In the genomic region with DNA sequence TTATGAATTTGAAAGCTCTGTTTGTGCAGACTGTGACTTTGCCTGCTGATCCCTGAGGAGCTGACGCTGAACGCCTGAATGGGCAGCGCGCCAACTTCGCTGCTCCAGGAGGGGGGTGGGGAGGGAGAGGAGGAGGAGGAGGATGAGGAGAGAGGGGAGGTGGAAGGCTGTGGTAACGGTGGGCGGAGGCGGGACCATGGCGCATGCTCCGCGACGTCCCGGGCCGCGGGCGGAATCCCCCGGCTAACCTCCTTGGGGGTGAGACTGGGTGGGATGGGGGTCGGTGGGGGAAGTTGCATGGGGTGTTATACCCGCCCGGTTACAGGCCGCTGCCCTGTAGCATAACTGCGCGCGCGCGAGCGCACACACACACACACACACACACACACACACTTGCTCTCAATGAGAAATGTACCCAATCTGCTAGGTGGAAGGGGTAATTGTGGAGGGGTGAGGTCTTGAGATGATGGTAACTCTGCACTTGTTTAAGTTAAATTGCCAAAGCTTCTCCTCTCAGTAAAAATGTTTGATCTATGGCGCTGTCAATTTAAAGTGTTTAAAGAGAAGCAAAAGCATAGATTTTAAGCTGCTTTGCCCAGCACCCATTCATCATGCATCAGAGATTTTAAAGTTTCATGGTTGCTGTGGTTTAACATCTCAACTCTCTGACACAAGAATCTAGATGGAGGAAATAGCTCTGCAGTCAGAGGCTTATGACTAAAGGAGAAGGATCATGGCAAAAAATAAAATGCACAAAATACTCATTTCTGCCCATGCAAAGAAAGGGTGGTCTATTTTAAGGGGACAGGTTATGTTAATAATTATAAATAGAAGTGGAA, we compare ENCODE assay signal across 1 cellular context.
TF ChIP-seq lines count a peak whose summit lies in the region.

No MANE protein-coding gene starts in this region.

TF ChIP-seq in HEK293, 187 proteins besides CTCF, POLR2A, EP300 and RAD21 (continued from another document):
- TF ChIP-seq, protein P1, sequence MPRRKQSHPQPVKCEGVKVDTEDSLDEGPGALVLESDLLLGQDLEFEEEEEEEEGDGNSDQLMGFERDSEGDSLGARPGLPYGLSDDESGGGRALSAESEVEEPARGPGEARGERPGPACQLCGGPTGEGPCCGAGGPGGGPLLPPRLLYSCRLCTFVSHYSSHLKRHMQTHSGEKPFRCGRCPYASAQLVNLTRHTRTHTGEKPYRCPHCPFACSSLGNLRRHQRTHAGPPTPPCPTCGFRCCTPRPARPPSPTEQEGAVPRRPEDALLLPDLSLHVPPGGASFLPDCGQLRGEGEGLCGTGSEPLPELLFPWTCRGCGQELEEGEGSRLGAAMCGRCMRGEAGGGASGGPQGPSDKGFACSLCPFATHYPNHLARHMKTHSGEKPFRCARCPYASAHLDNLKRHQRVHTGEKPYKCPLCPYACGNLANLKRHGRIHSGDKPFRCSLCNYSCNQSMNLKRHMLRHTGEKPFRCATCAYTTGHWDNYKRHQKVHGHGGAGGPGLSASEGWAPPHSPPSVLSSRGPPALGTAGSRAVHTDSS (tag by site-specific recombination; IDR thresholded peaks at IDR 0.05), result peak; percentile 98
- TF ChIP-seq, protein P2, sequence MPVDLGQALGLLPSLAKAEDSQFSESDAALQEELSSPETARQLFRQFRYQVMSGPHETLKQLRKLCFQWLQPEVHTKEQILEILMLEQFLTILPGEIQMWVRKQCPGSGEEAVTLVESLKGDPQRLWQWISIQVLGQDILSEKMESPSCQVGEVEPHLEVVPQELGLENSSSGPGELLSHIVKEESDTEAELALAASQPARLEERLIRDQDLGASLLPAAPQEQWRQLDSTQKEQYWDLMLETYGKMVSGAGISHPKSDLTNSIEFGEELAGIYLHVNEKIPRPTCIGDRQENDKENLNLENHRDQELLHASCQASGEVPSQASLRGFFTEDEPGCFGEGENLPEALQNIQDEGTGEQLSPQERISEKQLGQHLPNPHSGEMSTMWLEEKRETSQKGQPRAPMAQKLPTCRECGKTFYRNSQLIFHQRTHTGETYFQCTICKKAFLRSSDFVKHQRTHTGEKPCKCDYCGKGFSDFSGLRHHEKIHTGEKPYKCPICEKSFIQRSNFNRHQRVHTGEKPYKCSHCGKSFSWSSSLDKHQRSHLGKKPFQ (tag by site-specific recombination; IDR thresholded peaks at IDR 0.05), result no peak
- TF ChIP-seq ZNF48 (tag by site-specific recombination; IDR thresholded peaks at IDR 0.05), result no peak
- no peak for TF ChIP-seq ZNF184 (tag by site-specific recombination; IDR thresholded peaks at IDR 0.05)
- TF ChIP-seq, protein P3, sequence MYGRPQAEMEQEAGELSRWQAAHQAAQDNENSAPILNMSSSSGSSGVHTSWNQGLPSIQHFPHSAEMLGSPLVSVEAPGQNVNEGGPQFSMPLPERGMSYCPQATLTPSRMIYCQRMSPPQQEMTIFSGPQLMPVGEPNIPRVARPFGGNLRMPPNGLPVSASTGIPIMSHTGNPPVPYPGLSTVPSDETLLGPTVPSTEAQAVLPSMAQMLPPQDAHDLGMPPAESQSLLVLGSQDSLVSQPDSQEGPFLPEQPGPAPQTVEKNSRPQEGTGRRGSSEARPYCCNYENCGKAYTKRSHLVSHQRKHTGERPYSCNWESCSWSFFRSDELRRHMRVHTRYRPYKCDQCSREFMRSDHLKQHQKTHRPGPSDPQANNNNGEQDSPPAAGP (tag by site-specific recombination; IDR thresholded peaks at IDR 0.05), result peak; percentile 64; the same call in 1 of the 2 replicates
- TF ChIP-seq ZNF214 (tag by site-specific recombination; IDR thresholded peaks at IDR 0.05; ENCODE audit: borderline replicate concordance), result no peak
- TF ChIP-seq KLF9 (tag by site-specific recombination; IDR thresholded peaks at IDR 0.05; ENCODE audit: low read depth), result peak; percentile 63
- TF ChIP-seq, protein P4, sequence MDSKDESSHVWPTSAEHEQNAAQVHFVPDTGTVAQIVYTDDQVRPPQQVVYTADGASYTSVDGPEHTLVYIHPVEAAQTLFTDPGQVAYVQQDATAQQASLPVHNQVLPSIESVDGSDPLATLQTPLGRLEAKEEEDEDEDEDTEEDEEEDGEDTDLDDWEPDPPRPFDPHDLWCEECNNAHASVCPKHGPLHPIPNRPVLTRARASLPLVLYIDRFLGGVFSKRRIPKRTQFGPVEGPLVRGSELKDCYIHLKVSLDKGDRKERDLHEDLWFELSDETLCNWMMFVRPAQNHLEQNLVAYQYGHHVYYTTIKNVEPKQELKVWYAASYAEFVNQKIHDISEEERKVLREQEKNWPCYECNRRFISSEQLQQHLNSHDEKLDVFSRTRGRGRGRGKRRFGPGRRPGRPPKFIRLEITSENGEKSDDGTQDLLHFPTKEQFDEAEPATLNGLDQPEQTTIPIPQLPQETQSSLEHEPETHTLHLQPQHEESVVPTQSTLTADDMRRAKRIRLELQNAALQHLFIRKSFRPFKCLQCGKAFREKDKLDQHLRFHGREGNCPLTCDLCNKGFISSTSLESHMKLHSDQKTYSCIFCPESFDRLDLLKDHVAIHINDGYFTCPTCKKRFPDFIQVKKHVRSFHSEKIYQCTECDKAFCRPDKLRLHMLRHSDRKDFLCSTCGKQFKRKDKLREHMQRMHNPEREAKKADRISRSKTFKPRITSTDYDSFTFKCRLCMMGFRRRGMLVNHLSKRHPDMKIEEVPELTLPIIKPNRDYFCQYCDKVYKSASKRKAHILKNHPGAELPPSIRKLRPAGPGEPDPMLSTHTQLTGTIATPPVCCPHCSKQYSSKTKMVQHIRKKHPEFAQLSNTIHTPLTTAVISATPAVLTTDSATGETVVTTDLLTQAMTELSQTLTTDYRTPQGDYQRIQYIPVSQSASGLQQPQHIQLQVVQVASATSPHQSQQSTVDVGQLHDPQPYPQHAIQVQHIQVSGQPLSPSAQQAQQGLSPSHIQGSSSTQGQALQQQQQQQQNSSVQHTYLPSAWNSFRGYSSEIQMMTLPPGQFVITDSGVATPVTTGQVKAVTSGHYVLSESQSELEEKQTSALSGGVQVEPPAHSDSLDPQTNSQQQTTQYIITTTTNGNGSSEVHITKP (tag by site-specific recombination; IDR thresholded peaks at IDR 0.05), result peak; percentile 37
- TF ChIP-seq ZNF549 (tag by site-specific recombination; IDR thresholded peaks at IDR 0.05), result no peak
- peak; percentile 57; the same call in 1 of the 2 replicates for TF ChIP-seq ZNF2 (tag by site-specific recombination; IDR thresholded peaks at IDR 0.05)
- TF ChIP-seq ZNF239 (tag by site-specific recombination; IDR thresholded peaks at IDR 0.05), result peak; percentile 41; the same call in 1 of the 2 replicates
- TF ChIP-seq ZNF211 (tag by site-specific recombination; IDR thresholded peaks at IDR 0.05; ENCODE audit: low read depth), result no peak
- TF ChIP-seq IKZF3 (tag by site-specific recombination; IDR thresholded peaks at IDR 0.05), result peak; percentile 85
- peak; percentile 64; the same call in 1 of the 2 replicates for TF ChIP-seq ZNF600 (tag by site-specific recombination; IDR thresholded peaks at IDR 0.05)
- peak; percentile 59 for TF ChIP-seq FEZF1 (tag by site-specific recombination; IDR thresholded peaks at IDR 0.05)
- no peak for TF ChIP-seq ZFP3 (tag by site-specific recombination; IDR thresholded peaks at IDR 0.05; ENCODE audit: low read depth)
- TF ChIP-seq, protein P5, sequence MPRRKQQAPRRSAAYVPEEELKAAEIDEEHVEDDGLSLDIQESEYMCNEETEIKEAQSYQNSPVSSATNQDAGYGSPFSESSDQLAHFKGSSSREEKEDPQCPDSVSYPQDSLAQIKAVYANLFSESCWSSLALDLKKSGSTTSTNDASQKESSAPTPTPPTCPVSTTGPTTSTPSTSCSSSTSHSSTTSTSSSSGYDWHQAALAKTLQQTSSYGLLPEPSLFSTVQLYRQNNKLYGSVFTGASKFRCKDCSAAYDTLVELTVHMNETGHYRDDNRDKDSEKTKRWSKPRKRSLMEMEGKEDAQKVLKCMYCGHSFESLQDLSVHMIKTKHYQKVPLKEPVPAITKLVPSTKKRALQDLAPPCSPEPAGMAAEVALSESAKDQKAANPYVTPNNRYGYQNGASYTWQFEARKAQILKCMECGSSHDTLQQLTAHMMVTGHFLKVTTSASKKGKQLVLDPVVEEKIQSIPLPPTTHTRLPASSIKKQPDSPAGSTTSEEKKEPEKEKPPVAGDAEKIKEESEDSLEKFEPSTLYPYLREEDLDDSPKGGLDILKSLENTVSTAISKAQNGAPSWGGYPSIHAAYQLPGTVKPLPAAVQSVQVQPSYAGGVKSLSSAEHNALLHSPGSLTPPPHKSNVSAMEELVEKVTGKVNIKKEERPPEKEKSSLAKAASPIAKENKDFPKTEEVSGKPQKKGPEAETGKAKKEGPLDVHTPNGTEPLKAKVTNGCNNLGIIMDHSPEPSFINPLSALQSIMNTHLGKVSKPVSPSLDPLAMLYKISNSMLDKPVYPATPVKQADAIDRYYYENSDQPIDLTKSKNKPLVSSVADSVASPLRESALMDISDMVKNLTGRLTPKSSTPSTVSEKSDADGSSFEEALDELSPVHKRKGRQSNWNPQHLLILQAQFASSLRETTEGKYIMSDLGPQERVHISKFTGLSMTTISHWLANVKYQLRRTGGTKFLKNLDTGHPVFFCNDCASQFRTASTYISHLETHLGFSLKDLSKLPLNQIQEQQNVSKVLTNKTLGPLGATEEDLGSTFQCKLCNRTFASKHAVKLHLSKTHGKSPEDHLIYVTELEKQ (tag by site-specific recombination; IDR thresholded peaks at IDR 0.05; ENCODE audit: borderline replicate concordance), result peak; percentile 60; the same call in 1 of the 2 replicates
- TF ChIP-seq MYNN (tag by site-specific recombination; IDR thresholded peaks at IDR 0.05; ENCODE audit: borderline replicate concordance), result no peak
- TF ChIP-seq ZNF140 (tag by site-specific recombination; IDR thresholded peaks at IDR 0.05), result no peak
- peak; percentile 64 for TF ChIP-seq ZBTB8A (tag by site-specific recombination; IDR thresholded peaks at IDR 0.05)
- no peak for TF ChIP-seq ZNF658 (tag by site-specific recombination; IDR thresholded peaks at IDR 0.05)
- TF ChIP-seq SP2 (tag by site-specific recombination; IDR thresholded peaks at IDR 0.05), result peak; percentile 77
- TF ChIP-seq, protein P6, sequence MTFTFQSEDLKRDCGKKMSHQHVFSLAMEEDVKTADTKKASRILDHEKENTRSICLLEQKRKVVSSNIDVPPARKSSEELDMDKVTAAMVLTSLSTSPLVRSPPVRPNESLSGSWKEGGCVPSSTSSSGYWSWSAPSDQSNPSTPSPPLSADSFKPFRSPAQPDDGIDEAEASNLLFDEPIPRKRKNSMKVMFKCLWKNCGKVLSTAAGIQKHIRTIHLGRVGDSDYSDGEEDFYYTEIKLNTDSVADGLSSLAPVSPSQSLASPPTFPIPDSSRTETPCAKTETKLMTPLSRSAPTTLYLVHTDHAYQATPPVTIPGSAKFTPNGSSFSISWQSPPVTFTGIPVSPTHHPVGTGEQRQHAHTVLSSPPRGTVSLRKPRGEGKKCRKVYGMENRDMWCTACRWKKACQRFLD (tag by site-specific recombination; IDR thresholded peaks at IDR 0.05), result no peak
- peak; percentile 80 for TF ChIP-seq GFI1B (tag by site-specific recombination; IDR thresholded peaks at IDR 0.05)
- TF ChIP-seq ZSCAN16 (tag by site-specific recombination; IDR thresholded peaks at IDR 0.05), result no peak
- TF ChIP-seq TCF7L2 (IDR thresholded peaks at IDR 0.05; ENCODE audit: borderline replicate concordance, low read depth, low read length), result no peak
- TF ChIP-seq, protein P7, sequence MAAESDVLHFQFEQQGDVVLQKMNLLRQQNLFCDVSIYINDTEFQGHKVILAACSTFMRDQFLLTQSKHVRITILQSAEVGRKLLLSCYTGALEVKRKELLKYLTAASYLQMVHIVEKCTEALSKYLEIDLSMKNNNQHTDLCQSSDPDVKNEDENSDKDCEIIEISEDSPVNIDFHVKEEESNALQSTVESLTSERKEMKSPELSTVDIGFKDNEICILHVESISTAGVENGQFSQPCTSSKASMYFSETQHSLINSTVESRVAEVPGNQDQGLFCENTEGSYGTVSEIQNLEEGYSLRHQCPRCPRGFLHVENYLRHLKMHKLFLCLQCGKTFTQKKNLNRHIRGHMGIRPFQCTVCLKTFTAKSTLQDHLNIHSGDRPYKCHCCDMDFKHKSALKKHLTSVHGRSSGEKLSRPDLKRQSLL (tag by site-specific recombination; IDR thresholded peaks at IDR 0.05), result 0 out of 2 replicates have a peak, but pooled peaks have one; percentile 3
- TF ChIP-seq, protein P8, sequence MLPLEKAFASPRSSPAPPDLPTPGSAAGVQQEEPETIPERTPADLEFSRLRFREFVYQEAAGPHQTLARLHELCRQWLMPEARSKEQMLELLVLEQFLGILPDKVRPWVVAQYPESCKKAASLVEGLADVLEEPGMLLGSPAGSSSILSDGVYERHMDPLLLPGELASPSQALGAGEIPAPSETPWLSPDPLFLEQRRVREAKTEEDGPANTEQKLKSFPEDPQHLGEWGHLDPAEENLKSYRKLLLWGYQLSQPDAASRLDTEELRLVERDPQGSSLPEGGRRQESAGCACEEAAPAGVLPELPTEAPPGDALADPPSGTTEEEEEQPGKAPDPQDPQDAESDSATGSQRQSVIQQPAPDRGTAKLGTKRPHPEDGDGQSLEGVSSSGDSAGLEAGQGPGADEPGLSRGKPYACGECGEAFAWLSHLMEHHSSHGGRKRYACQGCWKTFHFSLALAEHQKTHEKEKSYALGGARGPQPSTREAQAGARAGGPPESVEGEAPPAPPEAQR (tag by site-specific recombination; IDR thresholded peaks at IDR 0.05), result 0 out of 2 replicates have a peak, but pooled peaks have one; percentile 41
- TF ChIP-seq ZFP37 (tag by site-specific recombination; IDR thresholded peaks at IDR 0.05), result no peak
- no peak for TF ChIP-seq ZNF837 (tag by site-specific recombination; IDR thresholded peaks at IDR 0.05)
- no peak for TF ChIP-seq ZNF16 (tag by site-specific recombination; IDR thresholded peaks at IDR 0.05; ENCODE audit: low read depth)
- TF ChIP-seq ZNF571 (tag by site-specific recombination; IDR thresholded peaks at IDR 0.05), result no peak
- peak; percentile 95 for TF ChIP-seq ZFHX2 (tag by site-specific recombination; conservative IDR thresholded peaks at IDR 0.05)
- TF ChIP-seq ZNF10 (tag by site-specific recombination; IDR thresholded peaks at IDR 0.05), result peak; percentile 25; the same call in 1 of the 2 replicates
- no peak for TF ChIP-seq HOXD13 (CRISPR knock-in tag; IDR thresholded peaks at IDR 0.05; ENCODE audit: borderline replicate concordance)
- no peak for TF ChIP-seq ZNF121 (tag by site-specific recombination; IDR thresholded peaks at IDR 0.05)
- no peak for TF ChIP-seq TRIM28 (IDR thresholded peaks at IDR 0.05; ENCODE audit: borderline replicate concordance, low read length)
